22 cellular contexts compared by ENCODE assay signal in genomic region chr7:138756591-138757222, GRCh38. TPM values are rescaled to one million over a fixed set of nuclear protein-coding genes. Genes with fewer than 3 reads are reported as not detected.
DNase-seq lines count a peak whose midpoint lies in the region; ATAC-seq and TF ChIP-seq lines count a peak whose summit lies in the region.
"Had no signal": no experiment of that assay in that cellular context is flagged by ENCODE, and none has a peak within 500 bp of the region (broad histone marks: within the 10 kb centered on the region; RNA-seq: fewer than 3 reads in every experiment).

No MANE protein-coding gene starts in this region.

- no peaks in the 10 kb centered on the region for H3K9me3 ChIP-seq in PC-3 (ENCODE audit: low read length)

- TF ChIP-seq CTCF in PC-3 (conservative IDR thresholded peaks at IDR 0.05; ENCODE audit: low read depth, low read length): no peak
- TF ChIP-seq CTCF in epithelial cell of esophagus (IDR thresholded peaks at IDR 0.05; ENCODE audit: insufficient read depth, low read depth, low read length, missing control alignments): no peak

- no peak overlapping the region for H3K4me3 Mint-ChIP-seq in activated naive CD4-positive, alpha-beta T cell treated with anti-CD3 and anti-CD28 coated beads for 36 hours
- H3K4me3 Mint-ChIP-seq: activated B cell treated with CpG ODN at 0.5 μM for 24 hours had no signal

- H3K79me2 ChIP-seq in PC-3 (ENCODE audit: low read length): no peaks in the 10 kb centered on the region

- H3K9ac ChIP-seq in PC-3 (ENCODE audit: low read length): peak overlapping the region; percentile 64

- peak overlapping the region; percentile 98 for H3K27ac ChIP-seq in PC-3 (ENCODE audit: low read length)
- H3K27ac ChIP-seq: dorsolateral prefrontal cortex had no signal

- POLR2A ChIA-PET in PC-3 (lab: Charles Lee; ENCODE audit: unreplicated experiment): no interaction called here

- no peaks in the 10 kb centered on the region for H3K9me3 Mint-ChIP-seq in activated naive CD4-positive, alpha-beta T cell treated with anti-CD3 and anti-CD28 coated beads for 36 hours
- H3K9me3 Mint-ChIP-seq: activated B cell treated with CpG ODN at 0.5 μM for 24 hours had no signal

- H3K36me3 Mint-ChIP-seq in activated naive CD4-positive, alpha-beta T cell treated with anti-CD3 and anti-CD28 coated beads for 36 hours (ENCODE audit: low read depth): no peaks in the 10 kb centered on the region

- CTCF ChIA-PET in activated naive CD4-positive, alpha-beta T cell treated with anti-CD3 and anti-CD28 coated beads for 36 hours (lab: Charles Lee): interaction anchor here (0.6 to 0.7 kb wide), 2 partner anchors 110 to 745 kb away, joined by 3 read pairs; no protein-coding TSS in a partner anchor
- CTCF ChIA-PET in PC-3 (lab: Charles Lee): interaction anchor here (0.5 to 1.0 kb wide), 4 partner anchors 27 to 664 kb away, joined by 3 to 4 read pairs (median 4); no protein-coding TSS in a partner anchor

- H3K4me1 Mint-ChIP-seq in activated naive CD4-positive, alpha-beta T cell treated with anti-CD3 and anti-CD28 coated beads for 36 hours (ENCODE audit: low read depth): peaks cover 38% of the 10 kb centered on the region
- H3K4me1 Mint-ChIP-seq: activated B cell treated with CpG ODN at 0.5 μM for 24 hours had no signal

- peak overlapping the region; percentile 66 for H3K4me2 ChIP-seq in PC-3 (ENCODE audit: low read length)
- H3K4me2 ChIP-seq: smooth muscle cell had no signal

- DNase-seq in activated naive CD4-positive, alpha-beta T cell treated with anti-CD3 and anti-CD28 coated beads for 36 hours: no peak
- DNase-seq in activated naive CD4-positive, alpha-beta T cell (lab: John Stamatoyannopoulos, UW): no peak
- DNase-seq in PC-3: peak; percentile 79
- peak; percentile 55 for DNase-seq in epithelial cell of esophagus (ENCODE audit: low read depth)
- peak; percentile 41 for DNase-seq in superior temporal gyrus (ENCODE audit: extremely low spot score)
- no peak for DNase-seq in middle frontal gyrus (ENCODE audit: extremely low spot score, low spot score)
- DNase-seq in foreskin melanocyte: no peak
- no peak for DNase-seq in SKM-1 treated with dmso at 0.1 percent for 144 hours (lab: John Stamatoyannopoulos, UW; ENCODE audit: unreplicated experiment)
- DNase-seq: activated B cell treated with CpG ODN at 0.5 μM for 24 hours; amniotic stem cell; dorsolateral prefrontal cortex; erythroblast; Karpas-422; NCI-H1092 treated with DMSO at 0.1 percent for 48 hours; NCI-H2107; stimulated activated CD4-positive, alpha-beta T cell treated with anti-CD3 and anti-CD28 coated beads, Interleukin-4, amount 100 ng/mL, for 24 hours had no signal

- BruUV-seq in PC-3 (replicated peaks; lab: Mats Ljungman, UMichigan): no TSS peak

- no peaks in the 10 kb centered on the region for H3K9me2 ChIP-seq in PC-3 (replicated peaks; ENCODE audit: low read length)

- no peaks in the 10 kb centered on the region for H3K36me3 ChIP-seq in PC-3 (ENCODE audit: low read depth, low read length)

- no peaks in the 10 kb centered on the region for H3F3A ChIP-seq in PC-3 (ENCODE audit: low read length, unreplicated experiment)

- peak; percentile 8; the same call in 1 of the 2 replicates for ATAC-seq in PC-3

- intact Hi-C loops in activated naive CD4-positive, alpha-beta T cell treated with anti-CD3 and anti-CD28 coated beads for 36 hours (cut with micrococcal nuclease): loop anchor here (10.0 kb wide), 2 partner anchors 348 to 1018 kb away; partner anchors contain the start of genes HIPK2 and ZC3HAV1
- intact Hi-C loops in PC-3 (cut with micrococcal nuclease): loop anchor here (2.0 kb wide), 2 partner anchors 72 to 108 kb away; no protein-coding TSS in a partner anchor

- peak overlapping the region; percentile 19; the same call in 1 of the 2 replicates for H2AFZ ChIP-seq in PC-3 (ENCODE audit: low read length)

- no peaks in the 10 kb centered on the region for H4K20me1 ChIP-seq in PC-3 (ENCODE audit: low read length)

- no peaks in the 10 kb centered on the region for H3K27me3 Mint-ChIP-seq in activated naive CD4-positive, alpha-beta T cell treated with anti-CD3 and anti-CD28 coated beads for 36 hours (ENCODE audit: low read depth)

- H3K4me3 ChIP-seq in PC-3 (ENCODE audit: low read length) (peak overlapping the region; percentile 13; the same call in 1 of the 2 replicates), epithelial cell of esophagus (ENCODE audit: low read length) (no peak overlapping the region)
- H3K4me3 ChIP-seq: smooth muscle cell had no signal

- H3K27me3 ChIP-seq in PC-3 (ENCODE audit: low read length): no peaks in the 10 kb centered on the region
- H3K27me3 ChIP-seq: dorsolateral prefrontal cortex had no signal

- peaks cover 53% of the 10 kb centered on the region for H3K4me1 ChIP-seq in PC-3 (ENCODE audit: insufficient read depth, low read length)

- H3K27ac Mint-ChIP-seq in activated naive CD4-positive, alpha-beta T cell treated with anti-CD3 and anti-CD28 coated beads for 36 hours: peak overlapping the region; percentile 14
- H3K27ac Mint-ChIP-seq: activated B cell treated with CpG ODN at 0.5 μM for 24 hours had no signal

RNA-seq across cellular contexts. Expression of gene TMEM213, which starts 41.1 kb away (rescaled TPM):
- not detected for total RNA-seq in activated naive CD4-positive, alpha-beta T cell treated with anti-CD3 and anti-CD28 coated beads for 36 hours
- not detected in 2 replicates for total RNA-seq in PC-3 (2014; rRNA removed)
- total RNA-seq: activated B cell treated with CpG ODN at 0.5 μM for 24 hours; activated CD8-positive, alpha-beta memory T cell treated with anti-CD3 and anti-CD28 coated beads for 36 hours; dorsolateral prefrontal cortex; G401; HT1080; mesenteric fat pad; pulmonary artery endothelial cell; smooth muscle cell had no signal

RNA-seq across cellular contexts. Expression of gene ATP6V0A4, which starts 41.3 kb away (rescaled TPM):
- total RNA-seq in activated naive CD4-positive, alpha-beta T cell treated with anti-CD3 and anti-CD28 coated beads for 36 hours: not detected
- 0.86 and 1.0 TPM in 2 replicates for total RNA-seq in PC-3 (2014; rRNA removed)
- total RNA-seq: activated B cell treated with CpG ODN at 0.5 μM for 24 hours; activated CD8-positive, alpha-beta memory T cell treated with anti-CD3 and anti-CD28 coated beads for 36 hours; G401; mesenteric fat pad had no signal

RNA-seq across cellular contexts. Expression of gene SVOPL, which starts 55.5 kb away (rescaled TPM):
- not detected for total RNA-seq in activated naive CD4-positive, alpha-beta T cell treated with anti-CD3 and anti-CD28 coated beads for 36 hours
- total RNA-seq in PC-3 (2014; rRNA removed): not detected in 2 replicates
- total RNA-seq: activated B cell treated with CpG ODN at 0.5 μM for 24 hours; activated CD8-positive, alpha-beta memory T cell treated with anti-CD3 and anti-CD28 coated beads for 36 hours; G401; HT1080; mesenteric fat pad; pulmonary artery endothelial cell; smooth muscle cell had no signal

Comparison
In these comparisons a context has a peak if more than half of its experiments do, and no peak if none do; other contexts are left out.
1. DNase-seq: peak in PC-3 (single experiment), epithelial cell of esophagus (single experiment) and superior temporal gyrus (single experiment); none in activated naive CD4-positive, alpha-beta T cell treated with anti-CD3 and anti-CD28 coated beads for 36 hours (single experiment), activated naive CD4-positive, alpha-beta T cell (0 of 4), middle frontal gyrus (single experiment), foreskin melanocyte (single experiment) and SKM-1 treated with dmso at 0.1 percent for 144 hours (single experiment).